1 cellular context compared by ENCODE assay signal in the genomic region with DNA sequence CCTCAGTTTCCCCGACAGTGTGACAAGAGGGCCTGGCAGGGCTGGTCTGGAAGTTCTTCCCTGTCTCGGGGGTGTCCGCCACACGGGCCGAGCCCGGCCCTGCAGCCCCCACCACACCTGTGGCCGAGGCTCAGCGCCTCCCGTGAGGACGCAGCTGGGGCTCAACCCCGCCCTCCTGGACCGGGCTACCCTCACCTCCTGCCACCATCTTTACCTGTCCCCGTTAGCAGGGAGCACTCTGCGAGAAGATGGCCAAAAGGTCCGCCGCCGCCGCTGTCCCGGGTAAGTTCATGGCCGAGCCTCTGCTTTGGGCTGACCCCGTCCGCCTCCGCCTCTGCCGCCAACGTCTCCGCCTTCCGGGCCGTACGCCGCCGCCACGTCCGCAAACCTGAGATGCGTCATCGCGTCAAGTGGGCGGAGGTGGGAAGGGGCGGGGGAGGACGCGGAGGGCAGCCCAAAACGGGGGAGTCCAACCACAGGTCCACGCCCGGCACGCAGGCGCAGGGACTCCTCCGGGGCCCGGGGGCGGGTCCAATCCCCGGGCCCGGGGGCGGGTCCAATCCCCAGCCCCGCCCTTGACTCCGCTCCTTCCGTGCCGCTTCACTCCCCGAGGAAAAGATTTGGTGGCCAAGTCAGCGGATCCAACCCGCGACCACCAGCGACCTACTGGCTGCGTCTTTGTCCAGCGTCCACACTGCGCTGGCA.
TF ChIP-seq lines count a peak whose summit lies in the region.

TSS of gene LYSMD3 (minus strand) at position 351 of the 705 bp plus-strand sequence. CDS start 4,295 bp downstream, outside the sequence.

TF ChIP-seq in HCT116, 20 proteins besides CTCF, POLR2A, EP300 and RAD21 (continued from another document):
- TF ChIP-seq, protein P1, sequence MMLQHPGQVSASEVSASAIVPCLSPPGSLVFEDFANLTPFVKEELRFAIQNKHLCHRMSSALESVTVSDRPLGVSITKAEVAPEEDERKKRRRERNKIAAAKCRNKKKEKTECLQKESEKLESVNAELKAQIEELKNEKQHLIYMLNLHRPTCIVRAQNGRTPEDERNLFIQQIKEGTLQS (IDR thresholded peaks at IDR 0.05), result no peak
- TF ChIP-seq ZFX (IDR thresholded peaks at IDR 0.05), result peak; percentile 60
- TF ChIP-seq, protein P2, sequence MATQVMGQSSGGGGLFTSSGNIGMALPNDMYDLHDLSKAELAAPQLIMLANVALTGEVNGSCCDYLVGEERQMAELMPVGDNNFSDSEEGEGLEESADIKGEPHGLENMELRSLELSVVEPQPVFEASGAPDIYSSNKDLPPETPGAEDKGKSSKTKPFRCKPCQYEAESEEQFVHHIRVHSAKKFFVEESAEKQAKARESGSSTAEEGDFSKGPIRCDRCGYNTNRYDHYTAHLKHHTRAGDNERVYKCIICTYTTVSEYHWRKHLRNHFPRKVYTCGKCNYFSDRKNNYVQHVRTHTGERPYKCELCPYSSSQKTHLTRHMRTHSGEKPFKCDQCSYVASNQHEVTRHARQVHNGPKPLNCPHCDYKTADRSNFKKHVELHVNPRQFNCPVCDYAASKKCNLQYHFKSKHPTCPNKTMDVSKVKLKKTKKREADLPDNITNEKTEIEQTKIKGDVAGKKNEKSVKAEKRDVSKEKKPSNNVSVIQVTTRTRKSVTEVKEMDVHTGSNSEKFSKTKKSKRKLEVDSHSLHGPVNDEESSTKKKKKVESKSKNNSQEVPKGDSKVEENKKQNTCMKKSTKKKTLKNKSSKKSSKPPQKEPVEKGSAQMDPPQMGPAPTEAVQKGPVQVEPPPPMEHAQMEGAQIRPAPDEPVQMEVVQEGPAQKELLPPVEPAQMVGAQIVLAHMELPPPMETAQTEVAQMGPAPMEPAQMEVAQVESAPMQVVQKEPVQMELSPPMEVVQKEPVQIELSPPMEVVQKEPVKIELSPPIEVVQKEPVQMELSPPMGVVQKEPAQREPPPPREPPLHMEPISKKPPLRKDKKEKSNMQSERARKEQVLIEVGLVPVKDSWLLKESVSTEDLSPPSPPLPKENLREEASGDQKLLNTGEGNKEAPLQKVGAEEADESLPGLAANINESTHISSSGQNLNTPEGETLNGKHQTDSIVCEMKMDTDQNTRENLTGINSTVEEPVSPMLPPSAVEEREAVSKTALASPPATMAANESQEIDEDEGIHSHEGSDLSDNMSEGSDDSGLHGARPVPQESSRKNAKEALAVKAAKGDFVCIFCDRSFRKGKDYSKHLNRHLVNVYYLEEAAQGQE (IDR thresholded peaks at IDR 0.05; ENCODE audit: low read depth), result no peak
- TF ChIP-seq EGR1 (IDR thresholded peaks at IDR 0.05; ENCODE audit: low read depth), result peak; percentile 98
- TF ChIP-seq EZH2phosphoT487 (IDR thresholded peaks at IDR 0.05; ENCODE audit: borderline replicate concordance), result no peak
- peak; percentile 57; the same call in 1 of the 2 replicates for TF ChIP-seq SRF (IDR thresholded peaks at IDR 0.05; ENCODE audit: low read depth)
- TF ChIP-seq ELF1 (IDR thresholded peaks at IDR 0.05; ENCODE audit: borderline replicate concordance, low read depth), result peak; percentile 31; the same call in 1 of the 2 replicates
